ENCODE assay signal across 22 cellular contexts in genomic region chr5:17252543-17252942, GRCh38. TPM values are rescaled to one million over a fixed set of nuclear protein-coding genes. Genes with fewer than 3 reads are reported as not detected.
DNase-seq lines count a peak whose midpoint lies in the region; TF ChIP-seq lines count a peak whose summit lies in the region.
"Had no signal": no experiment of that assay in that cellular context is flagged by ENCODE, and none has a peak within 500 bp of the region (broad histone marks: within the 10 kb centered on the region; RNA-seq: fewer than 3 reads in every experiment).

No MANE protein-coding gene starts in this region.

- no peaks in the 10 kb centered on the region for H3K9me3 ChIP-seq in breast epithelium
- H3K9me3 ChIP-seq: testis had no signal

- CTCF ChIA-PET in MCF 10A (lab: Yijun Ruan, JAX) = interaction anchor here (0.8 to 1.1 kb wide), 3 partner anchors 27 to 55 kb away, joined by 3 to 4 read pairs (median 3); no protein-coding TSS in a partner anchor

- H3K4me1 Mint-ChIP-seq in MCF 10A (ENCODE audit: insufficient read depth, unreplicated experiment) = peaks cover 54% of the 10 kb centered on the region
- H3K4me1 Mint-ChIP-seq in activated T-helper 1 cell treated with anti-CD3 and anti-CD28 coated beads, Interleukin-12 subunit alpha, Interleukin-12 subunit beta, Interleukin-2, Interleukin-4 antibody, amounts not matched to agents 30 ng/mL and 10 ng/mL and 1 ng/mL, durations not matched to agents 14 hours and 24 hours and 36 hours (ENCODE audit: low read depth) = no peaks in the 10 kb centered on the region
- H3K4me1 Mint-ChIP-seq: nephron had no signal

- H3K36me3 ChIP-seq in breast epithelium = no peaks in the 10 kb centered on the region

- POLR2A ChIA-PET in MCF 10A (lab: Yijun Ruan, JAX) = interaction anchor here (0.7 kb wide), 1 partner anchor 316 kb away, joined by 3 read pairs; the partner anchor contains the start of gene MYO10

- no peaks in the 10 kb centered on the region for H3K4me1 ChIP-seq in breast epithelium
- H3K4me1 ChIP-seq: testis had no signal

- in situ Hi-C loops in astrocyte of the spinal cord (cut with HindIII; ENCODE audit: low sequenced_read_pairs) = no loop called here

- peaks cover 14% of the 10 kb centered on the region for H3K36me3 Mint-ChIP-seq in MCF 10A (ENCODE audit: insufficient read depth, unreplicated experiment)
- H3K36me3 Mint-ChIP-seq in activated T-helper 1 cell treated with anti-CD3 and anti-CD28 coated beads, Interleukin-12 subunit alpha, Interleukin-12 subunit beta, Interleukin-2, Interleukin-4 antibody, amounts not matched to agents 30 ng/mL and 10 ng/mL and 1 ng/mL, durations not matched to agents 14 hours and 24 hours and 36 hours (ENCODE audit: low read depth) = no peaks in the 10 kb centered on the region
- H3K36me3 Mint-ChIP-seq: activated naive CD4-positive, alpha-beta T cell treated with anti-CD3 and anti-CD28 coated beads, Interleukin-2, amount 50 U/mL, for 72 hours had no signal

- no peak overlapping the region for H3K4me3 Mint-ChIP-seq in MCF 10A (ENCODE audit: unreplicated experiment)
- no peak overlapping the region for H3K4me3 Mint-ChIP-seq in activated T-helper 1 cell treated with anti-CD3 and anti-CD28 coated beads, Interleukin-12 subunit alpha, Interleukin-12 subunit beta, Interleukin-2, Interleukin-4 antibody, amounts not matched to agents 30 ng/mL and 10 ng/mL and 1 ng/mL, durations not matched to agents 14 hours and 24 hours and 36 hours
- H3K4me3 Mint-ChIP-seq: activated CD8-positive, alpha-beta T cell treated with anti-CD3 and anti-CD28 coated beads, Interleukin-2, amount 10 ng/mL, durations not matched to agents 7 days and 5 days; activated T-cell treated with anti-CD3 and anti-CD28 coated beads, Interleukin-2, amount 50 U/mL, for 4 hours; nephron had no signal

- TF ChIP-seq POLR2A in breast epithelium (IDR thresholded peaks at IDR 0.05) = no peak

- peak overlapping the region in 1 of 2 donors; percentile 5 for H3K27ac ChIP-seq in breast epithelium
- H3K27ac ChIP-seq: C4-2B, testis, VCaP had no signal

- H3K27me3 Mint-ChIP-seq in MCF 10A (ENCODE audit: insufficient read depth, unreplicated experiment) = no peaks in the 10 kb centered on the region
- H3K27me3 Mint-ChIP-seq in activated T-helper 1 cell treated with anti-CD3 and anti-CD28 coated beads, Interleukin-12 subunit alpha, Interleukin-12 subunit beta, Interleukin-2, Interleukin-4 antibody, amounts not matched to agents 30 ng/mL and 10 ng/mL and 1 ng/mL, durations not matched to agents 14 hours and 24 hours and 36 hours (ENCODE audit: insufficient read depth) = no peaks in the 10 kb centered on the region

- intact Hi-C loops in MCF 10A (cut with micrococcal nuclease) (no loop called here), breast epithelium (cut with DNase I; ENCODE audit: low total_unique reads) (no loop called here)
- intact Hi-C loops in activated T-helper 1 cell treated with anti-CD3 and anti-CD28 coated beads, Interleukin-12 subunit alpha, Interleukin-12 subunit beta, Interleukin-2, Interleukin-4 antibody, amounts not matched to agents 30 ng/mL and 10 ng/mL and 1 ng/mL, durations not matched to agents 14 hours and 24 hours and 36 hours (cut with micrococcal nuclease) = no loop called here

- DNase-seq in MCF 10A (ENCODE audit: unreplicated experiment) = peak; percentile 19
- DNase-seq in breast epithelium (ENCODE audit: low spot score in 2 of 2) = no peak
- peak; percentile 31 for DNase-seq in astrocyte of the spinal cord (ENCODE audit: low read depth, low spot score)
- peak; percentile 47 for DNase-seq in kidney tubule cell (ENCODE audit: low spot score)
- no peak for DNase-seq in HuH-7.5 (ENCODE audit: low spot score)
- DNase-seq in pons (ENCODE audit: low spot score) = no peak
- no peak for DNase-seq in NCI-H524 (lab: John Stamatoyannopoulos, UW)
- DNase-seq in activated T-helper 1 cell treated with anti-CD3 and anti-CD28 coated beads, Interleukin-12 subunit alpha, Interleukin-12 subunit beta, Interleukin-2, Interleukin-4 antibody, amounts not matched to agents 30 ng/mL and 10 ng/mL and 1 ng/mL, durations not matched to agents 14 hours and 24 hours and 36 hours (ENCODE audit: low spot score) = no peak
- DNase-seq: activated CD8-positive, alpha-beta T cell treated with anti-CD3 and anti-CD28 coated beads, Interleukin-2, amount 10 ng/mL, durations not matched to agents 7 days and 5 days; activated T-cell treated with anti-CD3 and anti-CD28 coated beads, Interleukin-2, amount 50 U/mL, for 4 hours; caudate nucleus; DMS153; effector memory CD4-positive, alpha-beta T cell; mesendoderm; NCI-H226; stimulated activated CD4-positive, alpha-beta T cell treated with anti-CD3 and anti-CD28 coated beads, Interleukin-12 subunit alpha, Interleukin-12 subunit beta, amount 100 ng/mL, for 4 hours; T-helper 1 cell; testis had no signal

- H3K9me3 Mint-ChIP-seq in MCF 10A (ENCODE audit: unreplicated experiment) = no peaks in the 10 kb centered on the region
- H3K9me3 Mint-ChIP-seq in activated T-helper 1 cell treated with anti-CD3 and anti-CD28 coated beads, Interleukin-12 subunit alpha, Interleukin-12 subunit beta, Interleukin-2, Interleukin-4 antibody, amounts not matched to agents 30 ng/mL and 10 ng/mL and 1 ng/mL, durations not matched to agents 14 hours and 24 hours and 36 hours = no peaks in the 10 kb centered on the region
- H3K9me3 Mint-ChIP-seq: activated T-cell treated with anti-CD3 and anti-CD28 coated beads, Interleukin-2, amount 50 U/mL, for 4 hours had no signal

- peak overlapping the region; percentile 25 for H3K27ac Mint-ChIP-seq in MCF 10A (ENCODE audit: low read depth, unreplicated experiment)
- H3K27ac Mint-ChIP-seq in activated T-helper 1 cell treated with anti-CD3 and anti-CD28 coated beads, Interleukin-12 subunit alpha, Interleukin-12 subunit beta, Interleukin-2, Interleukin-4 antibody, amounts not matched to agents 30 ng/mL and 10 ng/mL and 1 ng/mL, durations not matched to agents 14 hours and 24 hours and 36 hours = no peak overlapping the region
- H3K27ac Mint-ChIP-seq: activated CD8-positive, alpha-beta T cell treated with anti-CD3 and anti-CD28 coated beads, Interleukin-2, amount 10 ng/mL, durations not matched to agents 7 days and 5 days; activated naive CD4-positive, alpha-beta T cell treated with anti-CD3 and anti-CD28 coated beads, Interleukin-2, amount 50 U/mL, for 72 hours; nephron had no signal

- H3K27me3 ChIP-seq in breast epithelium = no peaks in the 10 kb centered on the region
- H3K27me3 ChIP-seq: testis had no signal

- H3K4me3 ChIP-seq in breast epithelium (no peak overlapping the region), astrocyte of the spinal cord (ENCODE audit: low read depth, low read length) (no peak overlapping the region)
- H3K4me3 ChIP-seq: testis had no signal

- TF ChIP-seq CTCF in MCF 10A (IDR thresholded peaks at IDR 0.05; ENCODE audit: unreplicated experiment) = no peak
- no peak for TF ChIP-seq CTCF in breast epithelium (IDR thresholded peaks at IDR 0.05)
- no peak for TF ChIP-seq CTCF in astrocyte of the spinal cord (IDR thresholded peaks at IDR 0.05; ENCODE audit: low read depth, low read length)

- no TSS peak for BruUV-seq in MCF 10A (replicated peaks; lab: Mats Ljungman, UMichigan)

RNA-seq across cellular contexts. Expression of gene BASP1, which starts 35.1 kb away (rescaled TPM):
- total RNA-seq in MCF 10A (2022) (76.3 and 84.5 TPM in 2 replicates), breast epithelium (10 to 100 TPM; 19.9 to 50.1 (median 34.9) TPM)
- 1.0 and 1.5 TPM in 2 replicates for total RNA-seq in activated T-helper 1 cell treated with anti-CD3 and anti-CD28 coated beads, Interleukin-12 subunit alpha, Interleukin-12 subunit beta, Interleukin-2, Interleukin-4 antibody, amounts not matched to agents 30 ng/mL and 10 ng/mL and 1 ng/mL, durations not matched to agents 14 hours and 24 hours and 36 hours
- total RNA-seq: activated CD8-positive, alpha-beta T cell treated with anti-CD3 and anti-CD28 coated beads, Interleukin-2, amount 10 ng/mL, durations not matched to agents 7 days and 5 days had no signal

Comparison
In these comparisons a context has a peak if more than half of its experiments do, and no peak if none do; other contexts are left out.
1. DNase-seq: peak in MCF 10A (single experiment), astrocyte of the spinal cord (single experiment) and kidney tubule cell (single experiment); none in breast epithelium (0 of 2), HuH-7.5 (single experiment), pons (single experiment), NCI-H524 (0 of 2) and activated T-helper 1 cell treated with anti-CD3 and anti-CD28 coated beads, Interleukin-12 subunit alpha, Interleukin-12 subunit beta, Interleukin-2, Interleukin-4 antibody, amounts not matched to agents 30 ng/mL and 10 ng/mL and 1 ng/mL, durations not matched to agents 14 hours and 24 hours and 36 hours (single experiment).